ENCODE assay signal across 8 cellular contexts in genomic region chr14:54691525-54692260, GRCh38.
DNase-seq lines count a peak whose midpoint lies in the region; ATAC-seq and TF ChIP-seq lines count a peak whose summit lies in the region.

No MANE protein-coding gene starts in this region.

- CTCF ChIA-PET in activated CD4-positive, alpha-beta memory T cell treated with anti-CD3 and anti-CD28 coated beads, Interleukin-2, amount 10 ng/mL, durations not matched to agents 7 days and 5 days (lab: Charles Lee): interaction anchor here (0.6 to 2.8 kb wide), 19 partner anchors 9 to 691 kb away, joined by 3 to 21 read pairs (median 3); partner anchors contain the start of gene SAMD4A

- no peak overlapping the region for H3K4me3 ChIP-seq in epithelial cell of proximal tubule (ENCODE audit: low read depth, low read length)

- H3K9me3 Mint-ChIP-seq in activated CD4-positive, alpha-beta memory T cell treated with anti-CD3 and anti-CD28 coated beads, Interleukin-2, amount 10 ng/mL, durations not matched to agents 7 days and 5 days: no peaks in the 10 kb centered on the region
- no peaks in the 10 kb centered on the region for H3K9me3 Mint-ChIP-seq in stimulated activated naive B cell treated with anti-CD40 and anti-IgM and Interleukin-4, amounts not matched to agents 10 μg/mL and 1 μg/mL and 100 μg/mL, for 72 hours

- peak; percentile 63 for ATAC-seq in GM21717 (IDR thresholded peaks at IDR 0.05; ENCODE audit: unreplicated experiment)
- ATAC-seq in stimulated activated naive B cell treated with anti-CD40 and anti-IgM and Interleukin-4, amounts not matched to agents 10 μg/mL and 1 μg/mL and 100 μg/mL, for 72 hours (replicated peaks): peak; percentile 45 to 57

- no peaks in the 10 kb centered on the region for H3K36me3 Mint-ChIP-seq in activated CD4-positive, alpha-beta memory T cell treated with anti-CD3 and anti-CD28 coated beads, Interleukin-2, amount 10 ng/mL, durations not matched to agents 7 days and 5 days (ENCODE audit: low read depth)
- H3K36me3 Mint-ChIP-seq in stimulated activated naive B cell treated with anti-CD40 and anti-IgM and Interleukin-4, amounts not matched to agents 10 μg/mL and 1 μg/mL and 100 μg/mL, for 72 hours: peaks cover 3 to 5% of the 10 kb centered on the region in 2 donors

- no peak overlapping the region for H3K4me3 Mint-ChIP-seq in activated CD4-positive, alpha-beta memory T cell treated with anti-CD3 and anti-CD28 coated beads, Interleukin-2, amount 10 ng/mL, durations not matched to agents 7 days and 5 days
- H3K4me3 Mint-ChIP-seq in stimulated activated naive B cell treated with anti-CD40 and anti-IgM and Interleukin-4, amounts not matched to agents 10 μg/mL and 1 μg/mL and 100 μg/mL, for 72 hours: no peak overlapping the region

- peak; percentile 95 for TF ChIP-seq CTCF in epithelial cell of proximal tubule (conservative IDR thresholded peaks at IDR 0.05; ENCODE audit: low read depth, low read length)

- H3K4me1 Mint-ChIP-seq in activated CD4-positive, alpha-beta memory T cell treated with anti-CD3 and anti-CD28 coated beads, Interleukin-2, amount 10 ng/mL, durations not matched to agents 7 days and 5 days: peaks cover 10% of the 10 kb centered on the region
- H3K4me1 Mint-ChIP-seq in stimulated activated naive B cell treated with anti-CD40 and anti-IgM and Interleukin-4, amounts not matched to agents 10 μg/mL and 1 μg/mL and 100 μg/mL, for 72 hours: peaks cover 4 to 14% of the 10 kb centered on the region in 2 donors

- DNase-seq in C1 segment of cervical spinal cord (lab: John Stamatoyannopoulos, UW) (peak in 10 of 14 donors; percentile 13 to 67 (median 52)), NCI-H226 (peak; percentile 50), epithelial cell of proximal tubule (ENCODE audit: low read depth) (no peak), middle frontal gyrus (ENCODE audit: extremely low spot score, low spot score) (peak; percentile 41), NCI-H446 treated with DMSO at 0.1 percent for 48 hours (lab: John Stamatoyannopoulos, UW) (no peak)
- peak; percentile 57 for DNase-seq in activated CD4-positive, alpha-beta memory T cell treated with anti-CD3 and anti-CD28 coated beads, Interleukin-2, amount 10 ng/mL, durations not matched to agents 7 days and 5 days
- no peak for DNase-seq in stimulated activated naive B cell treated with anti-CD40 and anti-IgM and Interleukin-4, amounts not matched to agents 10 μg/mL and 1 μg/mL and 100 μg/mL, for 72 hours

- POLR2A ChIA-PET in activated CD4-positive, alpha-beta memory T cell treated with anti-CD3 and anti-CD28 coated beads, Interleukin-2, amount 10 ng/mL, durations not matched to agents 7 days and 5 days (lab: Charles Lee): interaction anchor here (1.7 kb wide), 1 partner anchor 124 kb away, joined by 6 read pairs; no protein-coding TSS in a partner anchor

- H3K27ac Mint-ChIP-seq in activated CD4-positive, alpha-beta memory T cell treated with anti-CD3 and anti-CD28 coated beads, Interleukin-2, amount 10 ng/mL, durations not matched to agents 7 days and 5 days: no peak overlapping the region
- H3K27ac Mint-ChIP-seq in stimulated activated naive B cell treated with anti-CD40 and anti-IgM and Interleukin-4, amounts not matched to agents 10 μg/mL and 1 μg/mL and 100 μg/mL, for 72 hours: no peak overlapping the region

- peaks cover 38% of the 10 kb centered on the region for H3K27me3 Mint-ChIP-seq in activated CD4-positive, alpha-beta memory T cell treated with anti-CD3 and anti-CD28 coated beads, Interleukin-2, amount 10 ng/mL, durations not matched to agents 7 days and 5 days
- no peaks in the 10 kb centered on the region for H3K27me3 Mint-ChIP-seq in stimulated activated naive B cell treated with anti-CD40 and anti-IgM and Interleukin-4, amounts not matched to agents 10 μg/mL and 1 μg/mL and 100 μg/mL, for 72 hours

Comparison
In these comparisons a context has a peak if more than half of its experiments do, and no peak if none do; other contexts are left out.
1. DNase-seq: peak in C1 segment of cervical spinal cord (10 of 14), NCI-H226 (single experiment), activated CD4-positive, alpha-beta memory T cell treated with anti-CD3 and anti-CD28 coated beads, Interleukin-2, amount 10 ng/mL, durations not matched to agents 7 days and 5 days (single experiment) and middle frontal gyrus (single experiment); none in epithelial cell of proximal tubule (single experiment), stimulated activated naive B cell treated with anti-CD40 and anti-IgM and Interleukin-4, amounts not matched to agents 10 μg/mL and 1 μg/mL and 100 μg/mL, for 72 hours (single experiment) and NCI-H446 treated with DMSO at 0.1 percent for 48 hours (single experiment).